Comparison of ENCODE assay signal across 11 cellular contexts in the genomic region with DNA sequence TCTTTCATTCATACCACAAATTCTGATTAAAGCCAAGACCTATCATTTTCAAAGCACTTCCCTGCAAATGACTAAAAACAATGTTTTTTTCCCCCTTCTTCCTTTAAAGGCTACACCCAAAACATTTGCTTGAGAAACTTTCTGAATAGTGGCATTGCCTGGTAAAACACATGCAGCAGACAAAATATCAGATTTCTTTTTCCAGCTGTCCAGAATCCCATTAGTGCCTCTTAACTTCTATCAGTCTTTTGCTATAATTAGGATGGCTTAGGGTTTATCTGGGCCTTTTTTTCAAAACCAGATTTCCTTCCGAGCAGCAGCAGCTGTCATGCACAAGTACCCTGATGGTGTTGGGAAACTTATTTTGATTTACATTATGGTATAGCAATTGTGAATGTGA. TPM values are rescaled to one million over a fixed set of nuclear protein-coding genes. Genes with fewer than 3 reads are reported as not detected.
A peak's percentile ranks its signal among the peaks of the same experiment; 100 is the strongest.
DNase-seq lines count a peak whose midpoint lies in the region; ATAC-seq and TF ChIP-seq lines count a peak whose summit lies in the region.
"Had no signal": no experiment of that assay in that cellular context is flagged by ENCODE, and none has a peak within 500 bp of the region (broad histone marks: within the 10 kb centered on the region; RNA-seq: fewer than 3 reads in every experiment).

No MANE protein-coding gene starts in this region.

- H3K36me3 ChIP-seq in gastrocnemius medialis, result no peaks in the 10 kb centered on the region
- H3K36me3 ChIP-seq in GM23338 (ENCODE audit: insufficient read depth), result no peaks in the 10 kb centered on the region
- H3K36me3 ChIP-seq: thyroid gland had no signal

- H3K36me3 Mint-ChIP-seq in activated CD4-positive, alpha-beta T cell treated with anti-CD3 and anti-CD28 coated beads for 36 hours (ENCODE audit: low read depth), result no peaks in the 10 kb centered on the region
- no peaks in the 10 kb centered on the region for H3K36me3 Mint-ChIP-seq in CD14-positive monocyte
- peaks cover 10% of the 10 kb centered on the region; the same call in 2 of the 3 replicates for H3K36me3 Mint-ChIP-seq in GM23338 (ENCODE audit: low read depth)

- no peaks in the 10 kb centered on the region for H3K9me3 ChIP-seq in gastrocnemius medialis
- H3K9me3 ChIP-seq: thyroid gland had no signal

- H3K27ac ChIP-seq in gastrocnemius medialis (peak overlapping the region; percentile 81 to 89 (median 82)), GM23338 (ENCODE audit: low read depth) (no peak overlapping the region)
- H3K27ac ChIP-seq: thyroid gland had no signal

- POLR2A ChIA-PET in activated CD4-positive, alpha-beta T cell treated with anti-CD3 and anti-CD28 coated beads for 36 hours (lab: Charles Lee), result no interaction called here

- H3K9me3 Mint-ChIP-seq in activated CD4-positive, alpha-beta T cell treated with anti-CD3 and anti-CD28 coated beads for 36 hours (ENCODE audit: low read depth), result no peaks in the 10 kb centered on the region
- H3K9me3 Mint-ChIP-seq in CD14-positive monocyte, result peaks cover 0 to 6% (median 0%) of the 10 kb centered on the region in 7 donors
- peaks cover 17% of the 10 kb centered on the region for H3K9me3 Mint-ChIP-seq in GM23338

- H3F3A ChIP-seq in GM23338 (replicated peaks; ENCODE audit: low read depth), result no peaks in the 10 kb centered on the region

- ATAC-seq in activated CD4-positive, alpha-beta T cell treated with anti-CD3 and anti-CD28 coated beads for 36 hours, result no peak
- ATAC-seq in gastrocnemius medialis (no peak), GM23338 (no peak), HG02970 (IDR thresholded peaks at IDR 0.05; ENCODE audit: low FRiP score, unreplicated experiment) (no peak)

- no peak for TF ChIP-seq POLR2A in gastrocnemius medialis (IDR thresholded peaks at IDR 0.05)

- TF ChIP-seq CTCF in fibroblast of villous mesenchyme (IDR thresholded peaks at IDR 0.05; ENCODE audit: insufficient read depth, low read depth, low read length) (no peak), gastrocnemius medialis (IDR thresholded peaks at IDR 0.05 in 4 of 5, conservative IDR thresholded peaks at IDR 0.05 in 1 of 5) (no peak), CD14-positive monocyte (IDR thresholded peaks at IDR 0.05) (no peak), GM23338 (conservative IDR thresholded peaks at IDR 0.05; ENCODE audit: low read depth in 2 of 2) (no peak)

- peak overlapping the region; percentile 44 for H3K4me3 Mint-ChIP-seq in activated CD4-positive, alpha-beta T cell treated with anti-CD3 and anti-CD28 coated beads for 36 hours
- peak overlapping the region in 1 of 2 donors; percentile 6 for H3K4me3 Mint-ChIP-seq in CD14-positive monocyte
- no peak overlapping the region for H3K4me3 Mint-ChIP-seq in GM23338

- no peaks in the 10 kb centered on the region for H4K20me1 ChIP-seq in GM23338 (replicated peaks; ENCODE audit: insufficient read depth)

- no peak for DNase-seq in activated CD4-positive, alpha-beta T cell treated with anti-CD3 and anti-CD28 coated beads for 36 hours
- DNase-seq in activated CD4-positive, alpha-beta T cell treated with anti-CD3 and anti-CD28 coated beads, Interleukin-2, amount 50 U/mL, for 4 hours, result no peak
- DNase-seq in NCI-H69 (lab: John Stamatoyannopoulos, UW) (peak; percentile 45), fibroblast of villous mesenchyme (ENCODE audit: low read depth) (peak; percentile 74), gastrocnemius medialis (no peak), CD14-positive monocyte (ENCODE audit: low spot score) (no peak), GM23338 (ENCODE audit: low spot score) (no peak)
- DNase-seq: NCI-H2081, thyroid gland had no signal

- no peak overlapping the region for H3K4me2 ChIP-seq in GM23338

- H3K4me1 ChIP-seq in gastrocnemius medialis, result peaks cover 41 to 51% of the 10 kb centered on the region in 2 donors
- H3K4me1 ChIP-seq in GM23338 (ENCODE audit: insufficient read depth), result peaks cover 7% of the 10 kb centered on the region
- H3K4me1 ChIP-seq: thyroid gland had no signal

- H2AFZ ChIP-seq in GM23338, result no peak overlapping the region

- in situ Hi-C loops in gastrocnemius medialis (cut with MboI; ENCODE audit: low sequenced_read_pairs in 4 of 4), result no loop called here

- H3K9me2 ChIP-seq in GM23338 (ENCODE audit: insufficient read depth), result no peaks in the 10 kb centered on the region

- intact Hi-C loops in activated CD4-positive, alpha-beta T cell treated with anti-CD3 and anti-CD28 coated beads for 36 hours (cut with DNase I, micrococcal nuclease), result loop anchor here in 1 of 2 experiments (2.0 kb wide), 1 partner anchor 26 kb away; no protein-coding TSS in a partner anchor
- intact Hi-C loops in gastrocnemius medialis (cut with DNase I; ENCODE audit: low total_unique reads), result loop anchor here (2.0 kb wide), 1 partner anchor 50 kb away; a partner anchor contains a TSS
- intact Hi-C loops in CD14-positive monocyte (cut with micrococcal nuclease), result no loop called here

- H3K27me3 Mint-ChIP-seq in activated CD4-positive, alpha-beta T cell treated with anti-CD3 and anti-CD28 coated beads for 36 hours, result no peaks in the 10 kb centered on the region
- H3K27me3 Mint-ChIP-seq in CD14-positive monocyte (ENCODE audit: low read depth in 3 of 3) (peaks cover 15 to 20% (median 20%) of the 10 kb centered on the region in 3 donors), GM23338 (ENCODE audit: insufficient read depth, low read depth, poor library complexity) (peaks cover 14% of the 10 kb centered on the region)

- CTCF ChIA-PET in activated CD4-positive, alpha-beta T cell treated with anti-CD3 and anti-CD28 coated beads for 36 hours (lab: Charles Lee), result interaction anchor here (0.6 to 2.0 kb wide), 3 partner anchors 9 to 33 kb away, joined by 3 to 7 read pairs (median 4); no protein-coding TSS in a partner anchor

- peak overlapping the region; percentile 56 for H3K4me3 ChIP-seq in fibroblast of villous mesenchyme (ENCODE audit: low read depth, low read length)
- peak overlapping the region in 3 of 4 donors; percentile 11 to 31 (median 22) for H3K4me3 ChIP-seq in gastrocnemius medialis
- no peak overlapping the region for H3K4me3 ChIP-seq in GM23338
- H3K4me3 ChIP-seq: lung, thyroid gland had no signal

- peaks cover 20% of the 10 kb centered on the region for H3K4me1 Mint-ChIP-seq in activated CD4-positive, alpha-beta T cell treated with anti-CD3 and anti-CD28 coated beads for 36 hours
- H3K4me1 Mint-ChIP-seq in CD14-positive monocyte (peaks cover 12% of the 10 kb centered on the region), GM23338 (peaks cover 49% of the 10 kb centered on the region)

- no peaks in the 10 kb centered on the region for H3K79me2 ChIP-seq in GM23338 (replicated peaks; ENCODE audit: insufficient read depth)

- no peaks in the 10 kb centered on the region for H3K27me3 ChIP-seq in gastrocnemius medialis
- no peaks in the 10 kb centered on the region for H3K27me3 ChIP-seq in GM23338 (ENCODE audit: insufficient read depth)
- H3K27me3 ChIP-seq: thyroid gland had no signal

- peak overlapping the region; percentile 60 for H3K27ac Mint-ChIP-seq in activated CD4-positive, alpha-beta T cell treated with anti-CD3 and anti-CD28 coated beads for 36 hours
- H3K27ac Mint-ChIP-seq in CD14-positive monocyte (no peak overlapping the region), GM23338 (no peak overlapping the region; the same call in 1 of the 2 replicates)

TF ChIP-seq in GM23338, 12 proteins besides CTCF, POLR2A, EP300 and RAD21 (continues in another document):
- TF ChIP-seq STAT1 (IDR thresholded peaks at IDR 0.05; ENCODE audit: unreplicated experiment), result no peak
- no peak for TF ChIP-seq POLR2AphosphoS5 (IDR thresholded peaks at IDR 0.05; ENCODE audit: low read depth)
- TF ChIP-seq NANOG (IDR thresholded peaks at IDR 0.05; ENCODE audit: borderline replicate concordance), result no peak
- TF ChIP-seq EZH2 (IDR thresholded peaks at IDR 0.05; ENCODE audit: low read depth, unreplicated experiment), result no peak

RNA-seq across cellular contexts. Expression of a gene that starts 50.6 kb away (rescaled TPM):
- total RNA-seq in activated CD4-positive, alpha-beta T cell treated with anti-CD3 and anti-CD28 coated beads for 36 hours, result 1 to 10 TPM; 1.3 to 1.6 TPM
- total RNA-seq in fibroblast of villous mesenchyme (158 and 237 TPM in 2 replicates), gastrocnemius medialis (10 to 100 TPM; 46.6 to 81.5 (median 58.4) TPM)
- polyA plus RNA-seq in CD14-positive monocyte (under 1 TPM; 0.16 to 0.52 TPM), GM23338 (2016; fragmentation: Nextera tagmentation; extraction: Ambion mirVana) (0.14 and 0.23 TPM in 2 replicates)
- total RNA-seq in GM23338 (2014; rRNA removed; shearing (Covaris generic)), result 0.03 and 1.4 TPM in 2 replicates

Comparison
In these comparisons a context has a peak if more than half of its experiments do, and no peak if none do; other contexts are left out.
1. DNase-seq: peak in NCI-H69 (single experiment) and fibroblast of villous mesenchyme (single experiment); none in activated CD4-positive, alpha-beta T cell treated with anti-CD3 and anti-CD28 coated beads for 36 hours (single experiment), activated CD4-positive, alpha-beta T cell treated with anti-CD3 and anti-CD28 coated beads, Interleukin-2, amount 50 U/mL, for 4 hours (0 of 2), gastrocnemius medialis (0 of 2), CD14-positive monocyte (single experiment) and GM23338 (single experiment).
2. RNA of a gene that starts 50.6 kb away (total RNA-seq): 158 to 237 TPM in fibroblast of villous mesenchyme and 46.6 to 81.5 TPM in gastrocnemius medialis; 1.3 to 1.6 TPM in activated CD4-positive, alpha-beta T cell treated with anti-CD3 and anti-CD28 coated beads for 36 hours and 0.03 to 1.4 TPM in GM23338; every median in the first group is over 10 times any median in the second.